ENCODE assay signal across 1 cellular context in the genomic region with DNA sequence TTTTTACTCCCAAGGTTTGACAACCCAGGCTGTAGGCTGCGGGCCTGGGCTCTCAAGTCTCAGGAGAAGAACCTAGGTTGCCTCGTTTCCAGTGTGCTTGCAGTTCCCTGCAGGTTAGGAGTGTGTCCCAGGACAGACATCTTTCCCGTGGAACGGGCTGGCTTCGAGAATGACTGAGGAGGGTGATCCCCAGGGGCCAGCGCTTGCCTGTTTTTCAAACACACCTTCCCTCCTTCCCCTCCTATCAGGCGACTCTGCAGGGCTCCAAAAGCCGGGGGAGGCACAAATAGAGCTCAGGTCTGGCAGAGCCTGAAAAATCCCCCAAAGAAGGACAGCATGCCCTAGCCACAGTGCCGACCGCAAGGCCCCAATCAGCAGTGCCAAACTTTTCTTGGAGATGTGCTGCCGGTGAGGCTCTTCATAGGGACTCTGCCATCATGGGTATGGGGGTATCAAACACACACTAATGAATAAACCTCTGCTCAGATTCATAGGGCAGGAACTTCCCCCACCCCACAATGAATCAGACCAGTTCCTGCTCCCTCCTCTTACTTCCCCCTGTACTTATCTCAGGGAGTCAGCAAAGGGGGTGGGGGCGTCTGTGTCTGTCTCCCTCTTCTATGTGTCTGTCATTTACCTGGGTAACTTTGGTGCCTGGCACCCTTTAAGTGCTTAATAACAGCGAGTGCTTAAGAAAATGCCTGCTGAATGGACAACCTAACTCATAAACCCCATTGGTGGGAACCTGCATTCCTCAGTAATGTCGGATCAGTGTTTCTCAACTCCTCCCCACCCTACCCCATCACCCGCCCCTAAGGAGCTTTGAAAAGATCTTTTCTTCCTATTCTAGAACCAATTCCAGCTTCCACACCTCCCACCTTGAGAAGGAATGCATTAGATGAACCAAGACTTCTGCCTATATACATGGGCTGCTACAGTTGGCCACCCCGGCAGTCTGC.
TF ChIP-seq lines count a peak whose summit lies in the region.

No MANE protein-coding gene starts in this region.

TF ChIP-seq in H1, 55 proteins besides CTCF, POLR2A, EP300 and RAD21 (continued from another document):
- TF ChIP-seq, protein P1, sequence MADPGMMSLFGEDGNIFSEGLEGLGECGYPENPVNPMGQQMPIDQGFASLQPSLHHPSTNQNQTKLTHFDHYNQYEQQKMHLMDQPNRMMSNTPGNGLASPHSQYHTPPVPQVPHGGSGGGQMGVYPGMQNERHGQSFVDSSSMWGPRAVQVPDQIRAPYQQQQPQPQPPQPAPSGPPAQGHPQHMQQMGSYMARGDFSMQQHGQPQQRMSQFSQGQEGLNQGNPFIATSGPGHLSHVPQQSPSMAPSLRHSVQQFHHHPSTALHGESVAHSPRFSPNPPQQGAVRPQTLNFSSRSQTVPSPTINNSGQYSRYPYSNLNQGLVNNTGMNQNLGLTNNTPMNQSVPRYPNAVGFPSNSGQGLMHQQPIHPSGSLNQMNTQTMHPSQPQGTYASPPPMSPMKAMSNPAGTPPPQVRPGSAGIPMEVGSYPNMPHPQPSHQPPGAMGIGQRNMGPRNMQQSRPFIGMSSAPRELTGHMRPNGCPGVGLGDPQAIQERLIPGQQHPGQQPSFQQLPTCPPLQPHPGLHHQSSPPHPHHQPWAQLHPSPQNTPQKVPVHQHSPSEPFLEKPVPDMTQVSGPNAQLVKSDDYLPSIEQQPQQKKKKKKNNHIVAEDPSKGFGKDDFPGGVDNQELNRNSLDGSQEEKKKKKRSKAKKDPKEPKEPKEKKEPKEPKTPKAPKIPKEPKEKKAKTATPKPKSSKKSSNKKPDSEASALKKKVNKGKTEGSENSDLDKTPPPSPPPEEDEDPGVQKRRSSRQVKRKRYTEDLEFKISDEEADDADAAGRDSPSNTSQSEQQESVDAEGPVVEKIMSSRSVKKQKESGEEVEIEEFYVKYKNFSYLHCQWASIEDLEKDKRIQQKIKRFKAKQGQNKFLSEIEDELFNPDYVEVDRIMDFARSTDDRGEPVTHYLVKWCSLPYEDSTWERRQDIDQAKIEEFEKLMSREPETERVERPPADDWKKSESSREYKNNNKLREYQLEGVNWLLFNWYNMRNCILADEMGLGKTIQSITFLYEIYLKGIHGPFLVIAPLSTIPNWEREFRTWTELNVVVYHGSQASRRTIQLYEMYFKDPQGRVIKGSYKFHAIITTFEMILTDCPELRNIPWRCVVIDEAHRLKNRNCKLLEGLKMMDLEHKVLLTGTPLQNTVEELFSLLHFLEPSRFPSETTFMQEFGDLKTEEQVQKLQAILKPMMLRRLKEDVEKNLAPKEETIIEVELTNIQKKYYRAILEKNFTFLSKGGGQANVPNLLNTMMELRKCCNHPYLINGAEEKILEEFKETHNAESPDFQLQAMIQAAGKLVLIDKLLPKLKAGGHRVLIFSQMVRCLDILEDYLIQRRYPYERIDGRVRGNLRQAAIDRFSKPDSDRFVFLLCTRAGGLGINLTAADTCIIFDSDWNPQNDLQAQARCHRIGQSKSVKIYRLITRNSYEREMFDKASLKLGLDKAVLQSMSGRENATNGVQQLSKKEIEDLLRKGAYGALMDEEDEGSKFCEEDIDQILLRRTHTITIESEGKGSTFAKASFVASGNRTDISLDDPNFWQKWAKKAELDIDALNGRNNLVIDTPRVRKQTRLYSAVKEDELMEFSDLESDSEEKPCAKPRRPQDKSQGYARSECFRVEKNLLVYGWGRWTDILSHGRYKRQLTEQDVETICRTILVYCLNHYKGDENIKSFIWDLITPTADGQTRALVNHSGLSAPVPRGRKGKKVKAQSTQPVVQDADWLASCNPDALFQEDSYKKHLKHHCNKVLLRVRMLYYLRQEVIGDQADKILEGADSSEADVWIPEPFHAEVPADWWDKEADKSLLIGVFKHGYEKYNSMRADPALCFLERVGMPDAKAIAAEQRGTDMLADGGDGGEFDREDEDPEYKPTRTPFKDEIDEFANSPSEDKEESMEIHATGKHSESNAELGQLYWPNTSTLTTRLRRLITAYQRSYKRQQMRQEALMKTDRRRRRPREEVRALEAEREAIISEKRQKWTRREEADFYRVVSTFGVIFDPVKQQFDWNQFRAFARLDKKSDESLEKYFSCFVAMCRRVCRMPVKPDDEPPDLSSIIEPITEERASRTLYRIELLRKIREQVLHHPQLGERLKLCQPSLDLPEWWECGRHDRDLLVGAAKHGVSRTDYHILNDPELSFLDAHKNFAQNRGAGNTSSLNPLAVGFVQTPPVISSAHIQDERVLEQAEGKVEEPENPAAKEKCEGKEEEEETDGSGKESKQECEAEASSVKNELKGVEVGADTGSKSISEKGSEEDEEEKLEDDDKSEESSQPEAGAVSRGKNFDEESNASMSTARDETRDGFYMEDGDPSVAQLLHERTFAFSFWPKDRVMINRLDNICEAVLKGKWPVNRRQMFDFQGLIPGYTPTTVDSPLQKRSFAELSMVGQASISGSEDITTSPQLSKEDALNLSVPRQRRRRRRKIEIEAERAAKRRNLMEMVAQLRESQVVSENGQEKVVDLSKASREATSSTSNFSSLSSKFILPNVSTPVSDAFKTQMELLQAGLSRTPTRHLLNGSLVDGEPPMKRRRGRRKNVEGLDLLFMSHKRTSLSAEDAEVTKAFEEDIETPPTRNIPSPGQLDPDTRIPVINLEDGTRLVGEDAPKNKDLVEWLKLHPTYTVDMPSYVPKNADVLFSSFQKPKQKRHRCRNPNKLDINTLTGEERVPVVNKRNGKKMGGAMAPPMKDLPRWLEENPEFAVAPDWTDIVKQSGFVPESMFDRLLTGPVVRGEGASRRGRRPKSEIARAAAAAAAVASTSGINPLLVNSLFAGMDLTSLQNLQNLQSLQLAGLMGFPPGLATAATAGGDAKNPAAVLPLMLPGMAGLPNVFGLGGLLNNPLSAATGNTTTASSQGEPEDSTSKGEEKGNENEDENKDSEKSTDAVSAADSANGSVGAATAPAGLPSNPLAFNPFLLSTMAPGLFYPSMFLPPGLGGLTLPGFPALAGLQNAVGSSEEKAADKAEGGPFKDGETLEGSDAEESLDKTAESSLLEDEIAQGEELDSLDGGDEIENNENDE (IDR thresholded peaks at IDR 0.05; ENCODE audit: insufficient replicate concordance, low read length), result no peak
- TF ChIP-seq CEBPB (IDR thresholded peaks at IDR 0.05; ENCODE audit: low read depth, low read length) (no peak), EZH2 (IDR thresholded peaks at IDR 0.05; ENCODE audit: low read depth, low read length, severe bottlenecking) (no peak), BRCA1 (IDR thresholded peaks at IDR 0.05; ENCODE audit: low read depth, low read length) (no peak), ZNF274 (IDR thresholded peaks at IDR 0.05; ENCODE audit: borderline replicate concordance, extremely low read depth, low read length) (no peak), BCL11A (IDR thresholded peaks at IDR 0.05; ENCODE audit: low read depth in 2 of 2, low read length in 2 of 2) (no peak), NANOG (IDR thresholded peaks at IDR 0.05; ENCODE audit: insufficient read depth, low read depth, low read length, poor library complexity, severe bottlenecking) (no peak), POU5F1 (IDR thresholded peaks at IDR 0.05; ENCODE audit: low read depth, low read length) (no peak), CBX8 (IDR thresholded peaks at IDR 0.05; ENCODE audit: borderline replicate concordance, low read depth, low read length) (no peak), TCF12 (IDR thresholded peaks at IDR 0.05; ENCODE audit: low read depth, low read length) (no peak), SP4 (IDR thresholded peaks at IDR 0.05; ENCODE audit: low read length) (no peak), KDM1A (IDR thresholded peaks at IDR 0.05; ENCODE audit: borderline replicate concordance, low read length) (no peak), SP2 (IDR thresholded peaks at IDR 0.05; ENCODE audit: low read length) (no peak), TAF1 (IDR thresholded peaks at IDR 0.05; ENCODE audit: low read depth, low read length) (no peak), RXRA (IDR thresholded peaks at IDR 0.05; ENCODE audit: insufficient read depth, low read depth, low read length) (no peak)
- TF ChIP-seq, protein P2, sequence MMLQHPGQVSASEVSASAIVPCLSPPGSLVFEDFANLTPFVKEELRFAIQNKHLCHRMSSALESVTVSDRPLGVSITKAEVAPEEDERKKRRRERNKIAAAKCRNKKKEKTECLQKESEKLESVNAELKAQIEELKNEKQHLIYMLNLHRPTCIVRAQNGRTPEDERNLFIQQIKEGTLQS (IDR thresholded peaks at IDR 0.05; ENCODE audit: insufficient read depth, low read depth, low read length), result no peak
- TF ChIP-seq, protein P3, sequence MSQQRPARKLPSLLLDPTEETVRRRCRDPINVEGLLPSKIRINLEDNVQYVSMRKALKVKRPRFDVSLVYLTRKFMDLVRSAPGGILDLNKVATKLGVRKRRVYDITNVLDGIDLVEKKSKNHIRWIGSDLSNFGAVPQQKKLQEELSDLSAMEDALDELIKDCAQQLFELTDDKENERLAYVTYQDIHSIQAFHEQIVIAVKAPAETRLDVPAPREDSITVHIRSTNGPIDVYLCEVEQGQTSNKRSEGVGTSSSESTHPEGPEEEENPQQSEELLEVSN (IDR thresholded peaks at IDR 0.05), result no peak
